9 cellular contexts compared by ENCODE assay signal in the genomic region with DNA sequence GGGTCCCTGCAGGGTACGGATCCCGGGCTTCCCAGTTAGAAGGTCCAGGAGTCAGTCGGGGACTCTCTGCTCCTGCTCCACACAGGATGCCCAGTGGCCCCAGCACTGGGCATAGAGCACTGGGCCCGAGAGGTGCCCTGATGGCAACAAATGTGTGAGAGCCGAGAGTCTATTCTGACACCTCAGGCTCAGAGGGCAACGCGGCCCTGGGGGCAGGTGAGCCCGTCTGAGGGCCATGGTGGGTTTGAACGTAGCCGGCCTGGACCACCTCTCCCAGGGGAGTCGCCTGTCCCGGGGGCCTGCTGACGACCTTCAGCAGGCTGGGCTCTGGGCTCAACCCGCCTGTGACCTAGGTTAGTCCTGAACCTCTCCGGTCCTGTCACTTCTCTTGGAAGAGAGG. TPM values are rescaled to one million over a fixed set of nuclear protein-coding genes. Genes with fewer than 3 reads are reported as not detected.
"Had no signal": no experiment of that assay in that cellular context is flagged by ENCODE, and none has a peak within 500 bp of the region (broad histone marks: within the 10 kb centered on the region; RNA-seq: fewer than 3 reads in every experiment).

No MANE protein-coding gene starts in this region.

RNA-seq across cellular contexts. Expression of a gene that starts 23.2 kb away (rescaled TPM):
- total RNA-seq: subcutaneous adipose tissue, temporal lobe, thoracic aorta, thyroid gland, tibial nerve, upper lobe of right lung, ureter, urinary bladder, uterus had no signal
